Comparison of ENCODE assay signal across 9 cellular contexts in the genomic region with DNA sequence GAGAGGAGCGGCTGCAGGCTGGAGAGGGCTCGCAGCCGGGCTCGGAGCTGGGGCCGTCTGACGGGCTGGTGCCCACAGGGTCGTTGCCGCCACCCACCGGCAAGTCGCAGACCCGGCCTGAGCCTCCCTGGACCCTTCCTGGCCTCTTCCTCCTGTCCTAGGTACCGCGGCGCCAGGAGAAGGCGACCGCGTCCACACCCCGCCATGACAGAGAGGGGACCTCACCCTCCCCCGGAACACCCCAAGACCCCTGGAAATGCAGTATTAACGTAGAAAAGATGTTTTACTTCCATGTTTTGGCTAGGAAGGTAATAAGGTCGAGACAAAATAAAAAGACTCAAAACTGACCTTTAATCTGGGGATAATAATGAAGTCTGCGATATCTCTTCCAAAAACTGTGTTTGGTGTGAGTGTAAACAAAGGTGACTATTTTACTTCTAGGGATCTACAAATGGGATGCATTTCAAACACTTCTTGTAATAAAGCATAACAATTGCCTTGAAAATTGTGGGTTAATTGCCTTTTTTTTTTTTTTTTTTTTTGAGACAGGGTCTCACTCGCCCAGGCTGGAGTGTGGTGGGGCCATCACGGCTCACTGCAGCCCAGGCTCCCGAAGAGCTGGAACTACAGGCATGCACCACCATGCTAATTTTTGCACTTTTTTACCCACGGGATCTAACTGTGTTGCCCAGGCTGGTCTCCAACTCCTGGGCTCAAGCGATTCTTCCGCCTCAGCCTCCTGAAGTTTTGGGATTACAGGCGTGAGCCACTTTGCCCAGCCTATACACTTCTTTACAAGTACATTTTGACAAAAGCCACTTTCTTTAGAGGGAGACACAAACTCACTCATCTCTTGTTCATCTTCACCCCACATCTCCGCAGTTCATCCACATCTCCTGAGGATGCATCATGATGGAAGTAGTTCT. TPM values are rescaled to one million over a fixed set of nuclear protein-coding genes. Genes with fewer than 3 reads are reported as not detected.
A peak's percentile ranks its signal among the peaks of the same experiment; 100 is the strongest.
DNase-seq lines count a peak whose midpoint lies in the region; ATAC-seq and TF ChIP-seq lines count a peak whose summit lies in the region.
"Had no signal": no experiment of that assay in that cellular context is flagged by ENCODE, and none has a peak within 500 bp of the region (broad histone marks: within the 10 kb centered on the region; RNA-seq: fewer than 3 reads in every experiment).

No MANE protein-coding gene starts in this region.

- ATAC-seq in GM23338 (peak; percentile 89), T-cell (replicated peaks in 1 of 4) (peak in 3 of 4 experiments; percentile 16 to 33 (median 30)), GM18505 (IDR thresholded peaks at IDR 0.05; ENCODE audit: unreplicated experiment) (no peak), HG03025 (IDR thresholded peaks at IDR 0.05; ENCODE audit: low FRiP score, unreplicated experiment) (no peak)

- peaks cover 4% of the 10 kb centered on the region for H4K20me1 ChIP-seq in GM23338 (replicated peaks; ENCODE audit: insufficient read depth)

- no peaks in the 10 kb centered on the region for H3K9me3 ChIP-seq in stomach

- CTCF ChIA-PET in Calu3 (lab: Charles Lee) = interaction anchor here (1.0 kb wide), 1 partner anchor 10 kb away, joined by 3 read pairs; no protein-coding TSS in a partner anchor
- CTCF ChIA-PET in T-cell (lab: Charles Lee) = interaction anchor here in 1 of 2 donors (1.0 kb wide), 1 partner anchor 16 kb away, joined by 3 read pairs; the partner anchor contains the start of gene SYF2

- no TSS peak for BruUV-seq in Calu3 (replicated peaks; lab: Mats Ljungman, UMichigan)

- intact Hi-C loops in Calu3 (cut with micrococcal nuclease; ENCODE audit: unreplicated experiment) = no loop called here
- intact Hi-C loops in stomach (cut with DNase I; ENCODE audit: low total_unique reads) = no loop called here

- no peaks in the 10 kb centered on the region for H3K27me3 Mint-ChIP-seq in Calu3 (ENCODE audit: unreplicated experiment)
- peaks cover 11% of the 10 kb centered on the region for H3K27me3 Mint-ChIP-seq in GM23338 (ENCODE audit: insufficient read depth, low read depth, poor library complexity)
- no peaks in the 10 kb centered on the region for H3K27me3 Mint-ChIP-seq in T-cell

- H3K27ac Mint-ChIP-seq in Calu3 (ENCODE audit: unreplicated experiment) = peak overlapping the region; percentile 94
- H3K27ac Mint-ChIP-seq in GM23338 = peak overlapping the region; percentile 93
- H3K27ac Mint-ChIP-seq in T-cell = peak overlapping the region; percentile 81 to 99

- no peak for TF ChIP-seq EP300 in stomach (IDR thresholded peaks at IDR 0.05)

- H3K4me3 ChIP-seq in GM23338 = peak overlapping the region; percentile 75
- H3K4me3 ChIP-seq in stomach = peak overlapping the region; percentile 81 to 99 (median 88)

- H3K4me2 ChIP-seq in GM23338 = peak overlapping the region; percentile 82

- H3K36me3 Mint-ChIP-seq in Calu3 (ENCODE audit: insufficient read depth, unreplicated experiment) = peaks cover 44% of the 10 kb centered on the region
- H3K36me3 Mint-ChIP-seq in GM23338 (ENCODE audit: low read depth) = peaks cover 37% of the 10 kb centered on the region
- peaks cover 28% of the 10 kb centered on the region for H3K36me3 Mint-ChIP-seq in T-cell

- H3K9me2 ChIP-seq in GM23338 (ENCODE audit: insufficient read depth) = no peaks in the 10 kb centered on the region

- no peaks in the 10 kb centered on the region; the same call in 1 of the 2 replicates for H3K4me1 ChIP-seq in GM23338 (ENCODE audit: insufficient read depth)
- peaks cover 23 to 39% (median 30%) of the 10 kb centered on the region in 4 donors for H3K4me1 ChIP-seq in stomach

- TF ChIP-seq CTCF in Calu3 (IDR thresholded peaks at IDR 0.05; ENCODE audit: unreplicated experiment) (no peak), GM23338 (conservative IDR thresholded peaks at IDR 0.05; ENCODE audit: low read depth in 2 of 2) (peak; percentile 24 to 49; a peak in 2 of 4 replicates), stomach (IDR thresholded peaks at IDR 0.05) (no peak)

- H3K27me3 ChIP-seq in GM23338 (ENCODE audit: insufficient read depth) = no peaks in the 10 kb centered on the region
- no peaks in the 10 kb centered on the region for H3K27me3 ChIP-seq in stomach

- peak overlapping the region; percentile 30; the same call in 1 of the 2 replicates for H2AFZ ChIP-seq in GM23338

- H3K36me3 ChIP-seq in GM23338 (ENCODE audit: insufficient read depth) (peaks cover 22% of the 10 kb centered on the region), stomach (peaks cover 19 to 28% (median 25%) of the 10 kb centered on the region in 4 donors)

- H3K27ac ChIP-seq in GM23338 (ENCODE audit: low read depth) = peak overlapping the region; percentile 67
- peak overlapping the region; percentile 93 to 100 (median 99) for H3K27ac ChIP-seq in stomach

- no peaks in the 10 kb centered on the region for H3K9me3 Mint-ChIP-seq in Calu3 (ENCODE audit: low read depth, unreplicated experiment)
- H3K9me3 Mint-ChIP-seq in GM23338 = no peaks in the 10 kb centered on the region; the same call in 1 of the 3 replicates
- no peaks in the 10 kb centered on the region for H3K9me3 Mint-ChIP-seq in T-cell

- DNase-seq in Calu3 (no peak), GM23338 (ENCODE audit: low spot score) (no peak), T-cell (no peak), iPS DF 19.7 (ENCODE audit: low read depth, low spot score) (peak; percentile 52), stomach (no peak), pons (ENCODE audit: low spot score) (no peak)

- H3K4me1 Mint-ChIP-seq in Calu3 (ENCODE audit: low read depth, unreplicated experiment) (no peaks in the 10 kb centered on the region), GM23338 (peaks cover 12% of the 10 kb centered on the region), T-cell (peaks cover 41 to 45% (median 42%) of the 10 kb centered on the region in 3 donors)

- TF ChIP-seq POLR2A in stomach (IDR thresholded peaks at IDR 0.05) (no peak), GM18505 (IDR thresholded peaks at IDR 0.05; ENCODE audit: borderline replicate concordance, extremely low read depth, insufficient read depth, insufficient read length) (no peak)

- POLR2A ChIA-PET in T-cell (lab: Charles Lee) = interaction anchor here (0.5 to 1.4 kb wide), 13 partner anchors 8 to 1986 kb away, joined by 3 to 27 read pairs (median 4); partner anchors contain the start of genes SYF2 (in 2 of the 2) and WDTC1 (in 1 of the 2)

- H3F3A ChIP-seq in GM23338 (replicated peaks; ENCODE audit: low read depth) = peaks cover 4% of the 10 kb centered on the region; the same call in 1 of the 2 replicates

- WGBS in stomach, 5 donors = 21 to 29% (median 28%) methylated on average over 22 to 30 of the region's 30 CpGs

- peak overlapping the region; percentile 88 for H3K4me3 Mint-ChIP-seq in Calu3 (ENCODE audit: low read depth, unreplicated experiment)
- peak overlapping the region; percentile 89 for H3K4me3 Mint-ChIP-seq in GM23338
- peak overlapping the region; percentile 96 to 98 (median 98) for H3K4me3 Mint-ChIP-seq in T-cell

- peaks cover 31% of the 10 kb centered on the region for H3K79me2 ChIP-seq in GM23338 (replicated peaks; ENCODE audit: insufficient read depth)

TF ChIP-seq in GM23338, 12 proteins besides CTCF, POLR2A, EP300 and RAD21:
- TF ChIP-seq EZH2phosphoT487 (IDR thresholded peaks at IDR 0.05; ENCODE audit: unreplicated experiment) (no peak), POLR2AphosphoS5 (IDR thresholded peaks at IDR 0.05; ENCODE audit: low read depth) (no peak), CREB1 (CRISPR knock-in tag; IDR thresholded peaks at IDR 0.05; ENCODE audit: low read depth) (no peak), NANOG (IDR thresholded peaks at IDR 0.05; ENCODE audit: borderline replicate concordance) (no peak), STAT1 (IDR thresholded peaks at IDR 0.05; ENCODE audit: unreplicated experiment) (no peak), EZH2 (IDR thresholded peaks at IDR 0.05; ENCODE audit: low read depth, unreplicated experiment) (no peak), ZNF331 (CRISPR knock-in tag; IDR thresholded peaks at IDR 0.05; ENCODE audit: low read depth) (no peak), ZNF114 (CRISPR knock-in tag; IDR thresholded peaks at IDR 0.05) (no peak)
- TF ChIP-seq, protein P1, sequence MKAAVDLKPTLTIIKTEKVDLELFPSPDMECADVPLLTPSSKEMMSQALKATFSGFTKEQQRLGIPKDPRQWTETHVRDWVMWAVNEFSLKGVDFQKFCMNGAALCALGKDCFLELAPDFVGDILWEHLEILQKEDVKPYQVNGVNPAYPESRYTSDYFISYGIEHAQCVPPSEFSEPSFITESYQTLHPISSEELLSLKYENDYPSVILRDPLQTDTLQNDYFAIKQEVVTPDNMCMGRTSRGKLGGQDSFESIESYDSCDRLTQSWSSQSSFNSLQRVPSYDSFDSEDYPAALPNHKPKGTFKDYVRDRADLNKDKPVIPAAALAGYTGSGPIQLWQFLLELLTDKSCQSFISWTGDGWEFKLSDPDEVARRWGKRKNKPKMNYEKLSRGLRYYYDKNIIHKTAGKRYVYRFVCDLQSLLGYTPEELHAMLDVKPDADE (IDR thresholded peaks at IDR 0.05) = no peak

RNA-seq across cellular contexts. Expression of gene RSRP1, which starts 0.8 kb away (rescaled TPM):
- 56.9 and 60.4 TPM in 2 replicates for total RNA-seq in Calu3 (2022)
- total RNA-seq in GM23338 (2014; rRNA removed; shearing (Covaris generic)) = 91.4 and 107 TPM in 2 replicates
- 77.0 and 93.7 TPM in 2 replicates for polyA plus RNA-seq in GM23338 (2016; fragmentation: Nextera tagmentation; extraction: Ambion mirVana)
- 100 to 1,000 TPM; 433 to 572 (median 461) TPM for total RNA-seq in T-cell
- total RNA-seq in stomach = 100 to 1,000 TPM in 4 of 5 donors, 10 to 100 TPM in 1; 95.8 to 476 (median 158) TPM
- polyA plus RNA-seq in stomach = 100 to 1,000 TPM in 1 of 3 donors, 10 to 100 TPM in 2; 12.8 to 211 (median 44.2) TPM

RNA-seq across cellular contexts. Expression of gene SYF2, which starts 15.8 kb away (rescaled TPM):
- 24.3 and 28.2 TPM in 2 replicates for total RNA-seq in Calu3 (2022)
- 22.9 and 24.6 TPM in 2 replicates for total RNA-seq in GM23338 (2014; rRNA removed; shearing (Covaris generic))
- polyA plus RNA-seq in GM23338 (2016; fragmentation: Nextera tagmentation; extraction: Ambion mirVana) = 74.5 and 82.6 TPM in 2 replicates
- total RNA-seq in T-cell = 10 to 100 TPM; 65.9 to 71.4 (median 68.6) TPM
- total RNA-seq in stomach = 10 to 100 TPM; 17.9 to 57.3 (median 29.8) TPM
- polyA plus RNA-seq in stomach = 100 to 1,000 TPM in 1 of 3 donors, 10 to 100 TPM in 2; 71.1 to 146 (median 85.2) TPM

RNA-seq across cellular contexts. Expression of gene RHD, which starts 24.2 kb away (rescaled TPM):
- not detected in 2 replicates for total RNA-seq in Calu3 (2022)
- 0.21 TPM in 1 of 2 replicates, not detected in the other for total RNA-seq in GM23338 (2014; rRNA removed; shearing (Covaris generic))
- 0.26 and 0.31 TPM in 2 replicates for polyA plus RNA-seq in GM23338 (2016; fragmentation: Nextera tagmentation; extraction: Ambion mirVana)
- under 1 TPM in 2 of 5 donors, not detected in 3; 0.13 to 0.19 TPM for total RNA-seq in T-cell
- total RNA-seq in stomach = under 1 TPM in 1 of 5 donors, not detected in 4; 0.18 TPM
- polyA plus RNA-seq in stomach = not detected
- total RNA-seq: T-helper 2 cell treated with Interferon-gamma antibody and Interleukin-4, amounts not matched to agents 100 ng/mL and 5 ng/mL, for 36 hours had no signal

Comparison
In these comparisons a context has a peak if more than half of its experiments do, and no peak if none do; other contexts are left out.
1. CTCF ChIP-seq: peak in GM23338 (2 of 2); none in Calu3 (single experiment) and stomach (0 of 7).
2. ATAC-seq: peak in GM23338 (single experiment) and T-cell (3 of 4); none in GM18505 (single experiment) and HG03025 (single experiment).
3. Peak in every context shown above with its lines, with median percentiles within 50 percentile points of each other: H3K27ac Mint-ChIP-seq and H3K4me3 Mint-ChIP-seq.